ENCODE assay signal across 13 cellular contexts in genomic region chr6:33162471-33162870, GRCh38. TPM values are rescaled to one million over a fixed set of nuclear protein-coding genes. Genes with fewer than 3 reads are reported as not detected.
DNase-seq lines count a peak whose midpoint lies in the region; TF ChIP-seq lines count a peak whose summit lies in the region.
"Had no signal": no experiment of that assay in that cellular context is flagged by ENCODE, and none has a peak within 500 bp of the region (broad histone marks: within the 10 kb centered on the region; RNA-seq: fewer than 3 reads in every experiment).

No MANE protein-coding gene starts in this region.

- H4K20me1 ChIP-seq in mammary epithelial cell (ENCODE audit: insufficient read depth, low read length), result no peaks in the 10 kb centered on the region

- H2AK5ac ChIP-seq in neuronal stem cell (ENCODE audit: low read depth, low read length), result peak overlapping the region; percentile 89

- CTCF ChIA-PET in MCF 10A (lab: Yijun Ruan, JAX), result interaction anchor here (0.6 to 4.6 kb wide), 15 partner anchors 10 to 212 kb away, joined by 3 to 17 read pairs (median 4); no protein-coding TSS in a partner anchor
- CTCF ChIA-PET in mammary epithelial cell (lab: Charles Lee; ENCODE audit: low non-redundant PET), result no interaction called here
- CTCF ChIA-PET in RWPE1 (lab: Yijun Ruan, JAX), result interaction anchor here (1.5 to 2.4 kb wide), 2 partner anchors 13 to 86 kb away, joined by 8 to 9 read pairs; no protein-coding TSS in a partner anchor

- H3K4me3 Mint-ChIP-seq in MCF 10A (ENCODE audit: unreplicated experiment), result peak overlapping the region; percentile 85

- H3K4me3 ChIP-seq in mammary epithelial cell (replicated peaks in 1 of 3; ENCODE audit: insufficient read depth in 1 of 3, low read depth in 2 of 3, low read length in 3 of 3) (no peak overlapping the region), neuronal stem cell (ENCODE audit: low read length in 2 of 2) (no peak overlapping the region)

- H2BK12ac ChIP-seq in neuronal stem cell (ENCODE audit: low read length), result no peak overlapping the region

- H3K23ac ChIP-seq in neuronal stem cell (ENCODE audit: low read depth, low read length, poor library complexity), result peak overlapping the region; percentile 43

- TF ChIP-seq CTCF in MCF 10A (IDR thresholded peaks at IDR 0.05; ENCODE audit: unreplicated experiment) (no peak), mammary epithelial cell (conservative IDR thresholded peaks at IDR 0.05 in 1 of 2, IDR thresholded peaks at IDR 0.05 in 1 of 2; ENCODE audit: extremely low read depth in 1 of 2, insufficient read depth in 1 of 2, low read depth in 1 of 2, low read length in 2 of 2) (no peak), RWPE1 (conservative IDR thresholded peaks at IDR 0.05; ENCODE audit: low read depth) (no peak)

- H4K91ac ChIP-seq in neuronal stem cell (ENCODE audit: low read depth, low read length, poor library complexity), result no peak overlapping the region

- no peaks in the 10 kb centered on the region for H3K79me2 ChIP-seq in mammary epithelial cell (ENCODE audit: insufficient read depth, low read length)

- BruUV-seq in MCF 10A (replicated peaks; lab: Mats Ljungman, UMichigan), result no TSS peak
- BruUV-seq in mammary epithelial cell (replicated peaks; lab: Mats Ljungman, UMichigan), result no TSS peak

- H2BK120ac ChIP-seq in neuronal stem cell (ENCODE audit: low read depth, low read length), result no peak overlapping the region

- no peak overlapping the region for H3K27ac Mint-ChIP-seq in MCF 10A (ENCODE audit: low read depth, unreplicated experiment)

- no peaks in the 10 kb centered on the region for H3K79me1 ChIP-seq in neuronal stem cell (ENCODE audit: low read depth, low read length)

- H3K36me3 ChIP-seq in mammary epithelial cell (ENCODE audit: insufficient read depth, low read length) (no peaks in the 10 kb centered on the region), neuronal stem cell (replicated peaks in 1 of 2; ENCODE audit: control insufficient read depth in 2 of 2, insufficient read depth in 2 of 2, low read length in 2 of 2) (no peaks in the 10 kb centered on the region)
- H3K36me3 ChIP-seq: esophagus muscularis mucosa, transverse colon had no signal

- dilution Hi-C loops in mammary epithelial cell (cut with HindIII; ENCODE audit: low sequenced_read_pairs), result no loop called here

- H3K27ac ChIP-seq in mammary epithelial cell (ENCODE audit: insufficient read depth, low read depth, low read length), result no peak overlapping the region
- peak overlapping the region; percentile 86 for H3K27ac ChIP-seq in RWPE1
- H3K27ac ChIP-seq in neuronal stem cell (replicated peaks; ENCODE audit: low read length), result no peak overlapping the region

- H4K8ac ChIP-seq in neuronal stem cell (ENCODE audit: low read depth, low read length), result no peak overlapping the region

- no peak overlapping the region for H3K14ac ChIP-seq in neuronal stem cell (ENCODE audit: low read length)

- H2BK15ac ChIP-seq in neuronal stem cell (ENCODE audit: low read length), result peak overlapping the region; percentile 33

- H3K4me1 ChIP-seq in mammary epithelial cell (ENCODE audit: insufficient read depth, low read length) (peaks cover 6% of the 10 kb centered on the region), neuronal stem cell (ENCODE audit: control insufficient read depth in 2 of 2, insufficient read depth in 1 of 2, low read depth in 1 of 2, low read length in 2 of 2) (peaks cover 0 to 7% of the 10 kb centered on the region in 2 donors)

- peaks cover 12% of the 10 kb centered on the region for H3K27me3 Mint-ChIP-seq in MCF 10A (ENCODE audit: insufficient read depth, unreplicated experiment)

- in situ Hi-C loops in mammary epithelial cell (cut with MboI; ENCODE audit: low sequenced_read_pairs in 2 of 2), result no loop called here

- H3K27me3 ChIP-seq in mammary epithelial cell (ENCODE audit: insufficient read depth, low read length) (no peaks in the 10 kb centered on the region), neuronal stem cell (ENCODE audit: control insufficient read depth in 3 of 3, insufficient read depth in 3 of 3, low read depth in 1 of 3, low read length in 3 of 3) (peaks cover 0 to 21% (median 10%) of the 10 kb centered on the region in 3 experiments)
- H3K27me3 ChIP-seq: transverse colon had no signal

- H3K4ac ChIP-seq in neuronal stem cell (ENCODE audit: low read length), result no peak overlapping the region

- intact Hi-C loops in MCF 10A (cut with micrococcal nuclease) (loop anchor here (5.0 kb wide), 1 partner anchor 40 kb away; no protein-coding TSS in a partner anchor), mammary epithelial cell (cut with micrococcal nuclease) (no loop called here)

- peaks cover 12% of the 10 kb centered on the region for H3K4me1 Mint-ChIP-seq in MCF 10A (ENCODE audit: insufficient read depth, unreplicated experiment)

- H3K9ac ChIP-seq in mammary epithelial cell (ENCODE audit: insufficient read depth, low read length), result no peak overlapping the region
- H3K9ac ChIP-seq in neuronal stem cell (ENCODE audit: low read depth, low read length, poor library complexity), result no peak overlapping the region

- H3K18ac ChIP-seq in neuronal stem cell (ENCODE audit: low read length), result no peak overlapping the region

- no peak overlapping the region for H2AFZ ChIP-seq in mammary epithelial cell (ENCODE audit: low read depth, low read length)
- no peak overlapping the region for H2AFZ ChIP-seq in neuronal stem cell (ENCODE audit: low read length)

- 78% methylated on average over 1 of the region's 1 CpG for WGBS in mammary epithelial cell (ENCODE audit: low coverage, missing lambda C conversion rate)
- WGBS in neuronal stem cell (ENCODE audit: extremely low coverage in 2 of 2, insufficient read length in 2 of 2, insufficient replicate concordance in 1 of 2), 2 donors, result no CpG with 5 or more reads among the region's 1 CpG

- POLR2A ChIA-PET in MCF 10A (lab: Yijun Ruan, JAX), result interaction anchor here (1.6 to 2.0 kb wide), 4 partner anchors 35 to 109 kb away, joined by 3 to 8 read pairs (median 6); partner anchors contain the start of genes RPS18 and VPS52
- POLR2A ChIA-PET in RWPE1 (lab: Yijun Ruan, JAX; ENCODE audit: low non-redundant PET), result no interaction called here

- H3K4me2 ChIP-seq in mammary epithelial cell (ENCODE audit: insufficient read depth, low read depth, low read length), result no peak overlapping the region
- H3K4me2 ChIP-seq in neuronal stem cell (ENCODE audit: insufficient read depth, low read length, poor library complexity, severe bottlenecking), result no peak overlapping the region

- no peaks in the 10 kb centered on the region for H3K9me3 ChIP-seq in mammary epithelial cell (replicated peaks; ENCODE audit: insufficient read depth, low read length)
- no peaks in the 10 kb centered on the region for H3K9me3 ChIP-seq in neuronal stem cell (replicated peaks in 1 of 2; ENCODE audit: control insufficient read depth in 2 of 2, insufficient read depth in 1 of 2, low read depth in 1 of 2, low read length in 2 of 2)
- H3K9me3 ChIP-seq: esophagus muscularis mucosa, transverse colon had no signal

- H2BK5ac ChIP-seq in neuronal stem cell (ENCODE audit: low read length), result peak overlapping the region; percentile 49

- no peaks in the 10 kb centered on the region for H3K9me3 Mint-ChIP-seq in MCF 10A (ENCODE audit: unreplicated experiment)

- no peak for DNase-seq in MCF 10A (ENCODE audit: unreplicated experiment)
- no peak for DNase-seq in mammary epithelial cell
- DNase-seq in RWPE1 (ENCODE audit: low spot score), result no peak
- DNase-seq in neuronal stem cell (ENCODE audit: low spot score), result no peak
- DNase-seq in occipital lobe (lab: John Stamatoyannopoulos, UW), result no peak
- DNase-seq in NCI-H526 (lab: John Stamatoyannopoulos, UW), result no peak
- DNase-seq: GOT3; left colon; NCI-H187; NCI-H524 treated with DMSO at 0.1 percent for 48 hours; stimulated activated CD4-positive, alpha-beta T cell treated with anti-CD3 and anti-CD28 coated beads, Interleukin-1b, Interleukin-23, amount 100 ng/mL, for 48 hours; transverse colon had no signal

- peaks cover 6% of the 10 kb centered on the region for H3K36me3 Mint-ChIP-seq in MCF 10A (ENCODE audit: insufficient read depth, unreplicated experiment)

RNA-seq across cellular contexts. Expression of gene COL11A2, which starts 29.8 kb away (rescaled TPM):
- 0.91 and 1.5 TPM in 2 replicates for total RNA-seq in MCF 10A (2022)
- total RNA-seq in mammary epithelial cell, result under 1 TPM; 0.17 to 0.45 TPM
- 0.12 TPM for polyA plus RNA-seq in mammary epithelial cell
- not detected for polyA minus RNA-seq in mammary epithelial cell
- 0.86 TPM for polyA plus RNA-seq in neuronal stem cell (2013, experiment 1 of 2)
- 0.82 TPM for polyA plus RNA-seq in neuronal stem cell (2013, experiment 2 of 2)
- total RNA-seq in occipital lobe, result 0.94 TPM

RNA-seq across cellular contexts. Expression of gene RXRB, which starts 38.0 kb away (rescaled TPM):
- total RNA-seq in MCF 10A (2022), result 29.6 and 35.1 TPM in 2 replicates
- total RNA-seq in mammary epithelial cell, result 10 to 100 TPM; 15.0 to 30.7 TPM
- polyA plus RNA-seq in mammary epithelial cell, result 24.8 TPM
- 31.6 TPM for polyA minus RNA-seq in mammary epithelial cell
- polyA plus RNA-seq in neuronal stem cell (2013, experiment 1 of 2), result 18.7 TPM
- 18.1 TPM for polyA plus RNA-seq in neuronal stem cell (2013, experiment 2 of 2)
- 22.6 TPM for total RNA-seq in occipital lobe

RNA-seq across cellular contexts. Expression of gene SLC39A7, which starts 38.2 kb away (rescaled TPM):
- total RNA-seq in MCF 10A (2022), result 118 and 187 TPM in 2 replicates
- 10 to 100 TPM; 52.8 to 99.3 TPM for total RNA-seq in mammary epithelial cell
- polyA plus RNA-seq in mammary epithelial cell, result 50.5 TPM
- 73.0 TPM for polyA minus RNA-seq in mammary epithelial cell
- polyA plus RNA-seq in neuronal stem cell (2013, experiment 1 of 2), result 42.0 TPM
- 40.1 TPM for polyA plus RNA-seq in neuronal stem cell (2013, experiment 2 of 2)
- total RNA-seq in occipital lobe, result 34.8 TPM

RNA-seq across cellular contexts. Expression of gene HSD17B8, which starts 42.0 kb away (rescaled TPM):
- total RNA-seq in MCF 10A (2022) (26.4 and 26.6 TPM in 2 replicates), mammary epithelial cell (10 to 100 TPM in 1 of 2 donors, 1 to 10 TPM in 1; 4.7 to 16.0 TPM), occipital lobe (4.5 TPM)
- 25.7 TPM for polyA plus RNA-seq in mammary epithelial cell
- 4.4 TPM for polyA minus RNA-seq in mammary epithelial cell
- 8.2 TPM for polyA plus RNA-seq in neuronal stem cell (2013, experiment 1 of 2)
- polyA plus RNA-seq in neuronal stem cell (2013, experiment 2 of 2), result 8.3 TPM

RNA-seq across cellular contexts. Expression of gene RING1, which starts 45.8 kb away (rescaled TPM):
- 45.4 and 48.3 TPM in 2 replicates for total RNA-seq in MCF 10A (2022)
- total RNA-seq in mammary epithelial cell, result 10 to 100 TPM; 13.0 to 31.8 TPM
- 17.0 TPM for polyA plus RNA-seq in mammary epithelial cell
- polyA minus RNA-seq in mammary epithelial cell, result 22.9 TPM
- polyA plus RNA-seq in neuronal stem cell (2013, experiment 1 of 2), result 47.3 TPM
- polyA plus RNA-seq in neuronal stem cell (2013, experiment 2 of 2), result 47.9 TPM
- total RNA-seq in occipital lobe, result 20.6 TPM
